31 cellular contexts compared by ENCODE assay signal in the genomic region with DNA sequence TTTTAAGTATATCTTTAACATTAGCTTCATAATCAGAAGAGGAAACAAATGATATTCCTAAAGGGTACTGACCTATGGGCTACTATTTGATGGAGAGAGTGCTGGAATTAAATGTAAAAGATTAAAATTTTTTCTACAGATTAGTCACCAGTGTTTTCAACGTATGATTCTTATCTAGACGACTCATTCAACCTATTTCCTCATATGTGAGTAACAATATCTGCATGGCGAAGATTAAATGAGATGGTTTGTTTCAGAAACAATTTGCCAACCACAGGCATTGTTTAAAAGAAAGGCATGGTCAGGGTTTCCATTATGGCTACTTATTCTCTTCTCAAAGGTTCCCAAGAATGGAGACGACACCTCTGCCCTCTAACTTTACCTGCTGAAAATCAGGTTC. TPM values are rescaled to one million over a fixed set of nuclear protein-coding genes. Genes with fewer than 3 reads are reported as not detected.
DNase-seq lines count a peak whose midpoint lies in the region; ATAC-seq, FAIRE-seq and TF ChIP-seq lines count a peak whose summit lies in the region.
"Had no signal": no experiment of that assay in that cellular context is flagged by ENCODE, and none has a peak within 500 bp of the region (broad histone marks: within the 10 kb centered on the region; RNA-seq: fewer than 3 reads in every experiment).

No MANE protein-coding gene starts in this region.

- no peaks in the 10 kb centered on the region for H3F3A ChIP-seq in PC-3 (ENCODE audit: low read length, unreplicated experiment)

- CTCF ChIA-PET in PC-3 (lab: Charles Lee) = no interaction called here
- CTCF ChIA-PET in endothelial cell of umbilical vein (lab: Charles Lee) = no interaction called here

- H3K9me1 ChIP-seq in endothelial cell of umbilical vein (replicated peaks; ENCODE audit: control insufficient read depth, extremely low read depth, insufficient read depth, low read length) = no peaks in the 10 kb centered on the region

- H3K4me2 ChIP-seq in PC-3 (ENCODE audit: low read length) (no peak overlapping the region), endothelial cell of umbilical vein (ENCODE audit: insufficient read depth, low read length) (no peak overlapping the region)

- H3K4me1 Mint-ChIP-seq in stimulated activated naive CD8-positive, alpha-beta T cell treated with anti-CD3 and anti-CD28 coated beads, Interleukin-15, amount 100 ng/mL, for 72 hours = no peaks in the 10 kb centered on the region
- H3K4me1 Mint-ChIP-seq: CD4-positive, CD25-positive, alpha-beta regulatory T cell; stimulated activated naive B cell treated with anti-CD40 and anti-IgM and Interleukin-4, amounts not matched to agents 10 μg/mL and 1 μg/mL and 100 μg/mL, for 72 hours had no signal

- no peaks in the 10 kb centered on the region for H3K79me2 ChIP-seq in PC-3 (ENCODE audit: low read length)
- no peaks in the 10 kb centered on the region for H3K79me2 ChIP-seq in endothelial cell of umbilical vein (ENCODE audit: control insufficient read depth, insufficient read depth, low read length)

- dilution Hi-C loops in endothelial cell of umbilical vein (cut with MboI; ENCODE audit: extremely low pct_ligation_motif_present, low sequenced_read_pairs) = no loop called here

- POLR2A ChIA-PET in PC-3 (lab: Charles Lee; ENCODE audit: unreplicated experiment) = no interaction called here
- POLR2A ChIA-PET in endothelial cell of umbilical vein (lab: Charles Lee) = no interaction called here

- peaks cover 16% of the 10 kb centered on the region for H3K27me3 ChIP-seq in PC-3 (ENCODE audit: low read length)
- no peaks in the 10 kb centered on the region for H3K27me3 ChIP-seq in endothelial cell of umbilical vein (ENCODE audit: control insufficient read depth in 2 of 2, insufficient read depth in 2 of 2, low read length in 2 of 2)
- H3K27me3 ChIP-seq: esophagus squamous epithelium, left lung had no signal

- TF ChIP-seq CTCF in PC-3 (conservative IDR thresholded peaks at IDR 0.05; ENCODE audit: low read depth, low read length) (no peak), endothelial cell of umbilical vein (IDR thresholded peaks at IDR 0.05; ENCODE audit: extremely low read depth in 1 of 2, insufficient read depth in 1 of 2, low read depth in 1 of 2, low read length in 2 of 2) (no peak)

- H4K20me1 ChIP-seq in PC-3 (ENCODE audit: low read length) (no peaks in the 10 kb centered on the region), endothelial cell of umbilical vein (replicated peaks; ENCODE audit: control insufficient read depth, extremely low read depth, insufficient read depth, low read length) (no peaks in the 10 kb centered on the region)

- no peak for FAIRE-seq in endothelial cell of umbilical vein (lab: Jason Lieb, UNC)
- FAIRE-seq: GM19239, HTR-8/SVneo had no signal

- H3K27ac Mint-ChIP-seq in stimulated activated naive CD8-positive, alpha-beta T cell treated with anti-CD3 and anti-CD28 coated beads, Interleukin-15, amount 100 ng/mL, for 72 hours = no peak overlapping the region
- H3K27ac Mint-ChIP-seq: activated naive CD4-positive, alpha-beta T cell treated with anti-CD3 and anti-CD28 coated beads for 36 hours; activated T-cell treated with anti-CD3 and anti-CD28 coated beads, Interleukin-2, amount 50 U/mL, for 24 hours; CD4-positive, CD25-positive, alpha-beta regulatory T cell; stimulated activated naive B cell treated with anti-CD40 and anti-IgM and Interleukin-4, amounts not matched to agents 10 μg/mL and 1 μg/mL and 100 μg/mL, for 72 hours had no signal

- intact Hi-C loops in PC-3 (cut with micrococcal nuclease) = no loop called here
- intact Hi-C loops in endothelial cell of umbilical vein (cut with micrococcal nuclease) = no loop called here

- H3K4me1 ChIP-seq in PC-3 (ENCODE audit: insufficient read depth, low read length) (no peaks in the 10 kb centered on the region), endothelial cell of umbilical vein (ENCODE audit: control insufficient read depth, extremely low read depth, insufficient read depth, low read length) (peaks cover 6% of the 10 kb centered on the region)
- H3K4me1 ChIP-seq: esophagus squamous epithelium had no signal

- no peaks in the 10 kb centered on the region for H3K9me2 ChIP-seq in PC-3 (replicated peaks; ENCODE audit: low read length)

- no peaks in the 10 kb centered on the region for H3K9me3 Mint-ChIP-seq in stimulated activated naive CD8-positive, alpha-beta T cell treated with anti-CD3 and anti-CD28 coated beads, Interleukin-15, amount 100 ng/mL, for 72 hours
- H3K9me3 Mint-ChIP-seq: activated naive CD4-positive, alpha-beta T cell treated with anti-CD3 and anti-CD28 coated beads for 36 hours; activated T-cell treated with anti-CD3 and anti-CD28 coated beads, Interleukin-2, amount 50 U/mL, for 24 hours; stimulated activated naive B cell treated with anti-CD40 and anti-IgM and Interleukin-4, amounts not matched to agents 10 μg/mL and 1 μg/mL and 100 μg/mL, for 72 hours had no signal

- BruUV-seq in PC-3 (replicated peaks; lab: Mats Ljungman, UMichigan) (no TSS peak), endothelial cell of umbilical vein (replicated peaks; lab: Mats Ljungman, UMichigan) (no TSS peak)

- no peak overlapping the region for H2AFZ ChIP-seq in PC-3 (ENCODE audit: low read length)
- H2AFZ ChIP-seq in endothelial cell of umbilical vein (ENCODE audit: low read depth, low read length) = no peak overlapping the region

- ATAC-seq in stimulated activated naive CD8-positive, alpha-beta T cell treated with anti-CD3 and anti-CD28 coated beads, Interleukin-15, Interleukin-2, amounts not matched to agents 100 U/mL and 50 U/mL, for 24 hours = peak; percentile 28
- no peak for ATAC-seq in stimulated activated naive CD8-positive, alpha-beta T cell treated with anti-CD3 and anti-CD28 coated beads, Interleukin-15, amount 100 ng/mL, for 72 hours
- ATAC-seq in PC-3 (no peak), GM18517 (IDR thresholded peaks at IDR 0.05; ENCODE audit: unreplicated experiment) (no peak), GM21381 (IDR thresholded peaks at IDR 0.05; ENCODE audit: unreplicated experiment) (no peak), HG03095 (IDR thresholded peaks at IDR 0.05; ENCODE audit: unreplicated experiment) (no peak)
- ATAC-seq: left lung; stimulated activated naive B cell treated with anti-CD40 and anti-IgM and Interleukin-4, amounts not matched to agents 10 μg/mL and 1 μg/mL and 100 μg/mL, for 72 hours had no signal

- H3K36me3 ChIP-seq in PC-3 (ENCODE audit: low read depth, low read length) (no peaks in the 10 kb centered on the region), endothelial cell of umbilical vein (ENCODE audit: control insufficient read depth in 2 of 2, extremely low read depth in 1 of 2, insufficient read depth in 2 of 2, low read length in 2 of 2) (no peaks in the 10 kb centered on the region)
- H3K36me3 ChIP-seq: esophagus squamous epithelium, left lung, WERI-Rb-1 had no signal

- no peak overlapping the region for H3K4me3 ChIP-seq in PC-3 (ENCODE audit: low read length)
- no peak overlapping the region for H3K4me3 ChIP-seq in endothelial cell of umbilical vein (replicated peaks in 1 of 3; ENCODE audit: insufficient read depth in 1 of 3, low read depth in 1 of 3, low read length in 3 of 3)
- H3K4me3 ChIP-seq: esophagus squamous epithelium, left lung had no signal

- H3K9me3 ChIP-seq in PC-3 (ENCODE audit: low read length) (no peaks in the 10 kb centered on the region), endothelial cell of umbilical vein (replicated peaks; ENCODE audit: control insufficient read depth, insufficient read depth, low read length) (no peaks in the 10 kb centered on the region)
- H3K9me3 ChIP-seq: esophagus squamous epithelium, left lung had no signal

- no peaks in the 10 kb centered on the region for H3K27me3 Mint-ChIP-seq in stimulated activated naive CD8-positive, alpha-beta T cell treated with anti-CD3 and anti-CD28 coated beads, Interleukin-15, amount 100 ng/mL, for 72 hours
- H3K27me3 Mint-ChIP-seq: activated T-cell treated with anti-CD3 and anti-CD28 coated beads, Interleukin-2, amount 50 U/mL, for 24 hours; stimulated activated naive B cell treated with anti-CD40 and anti-IgM and Interleukin-4, amounts not matched to agents 10 μg/mL and 1 μg/mL and 100 μg/mL, for 72 hours had no signal

- H3K9ac ChIP-seq in PC-3 (ENCODE audit: low read length) (no peak overlapping the region), endothelial cell of umbilical vein (replicated peaks; ENCODE audit: extremely low read depth, insufficient read depth, low read length) (no peak overlapping the region)

- no peak for TF ChIP-seq POLR2A in endothelial cell of umbilical vein (IDR thresholded peaks at IDR 0.05; ENCODE audit: low read depth, low read length)

- no peak for DNase-seq in stimulated activated naive CD8-positive, alpha-beta T cell treated with anti-CD3 and anti-CD28 coated beads, Interleukin-15, Interleukin-2, amounts not matched to agents 100 U/mL and 50 U/mL, for 24 hours
- DNase-seq in stimulated activated naive CD8-positive, alpha-beta T cell treated with anti-CD3 and anti-CD28 coated beads, Interleukin-15, amount 100 ng/mL, for 72 hours = no peak
- DNase-seq in PC-3 = peak; percentile 3
- peak; percentile 61 for DNase-seq in endothelial cell of umbilical vein (ENCODE audit: low read depth, low spot score)
- DNase-seq in NCI-H446 (lab: John Stamatoyannopoulos, UW) = no peak
- DNase-seq: activated CD4-positive, alpha-beta T cell treated with anti-CD3 and anti-CD28 coated beads, Interleukin-2, amount 50 U/mL, for 48 hours; activated naive CD4-positive, alpha-beta T cell treated with anti-CD3 and anti-CD28 coated beads for 36 hours; activated T-cell treated with anti-CD3 and anti-CD28 coated beads, Interleukin-2, amount 50 U/mL, for 24 hours; CD4-positive, CD25-positive, alpha-beta regulatory T cell; DMS 273 treated with DMSO at 0.1 percent for 48 hours; effector CD8-positive, alpha-beta T cell; esophagus squamous epithelium; GOT3; head of caudate nucleus; left lung; midbrain; NCI-H2107; NCI-H524; posterior cingulate gyrus; SHP77; stimulated activated CD4-positive, alpha-beta T cell treated with anti-CD3 and anti-CD28 coated beads, Interleukin-1b, Interleukin-23, amount 100 ng/mL, for 48 hours; stimulated activated naive B cell treated with anti-CD40 and anti-IgM and Interleukin-4, amounts not matched to agents 10 μg/mL and 1 μg/mL and 100 μg/mL, for 72 hours; WERI-Rb-1 had no signal

- H3K27ac ChIP-seq in PC-3 (ENCODE audit: low read length) (no peak overlapping the region), endothelial cell of umbilical vein (ENCODE audit: insufficient read depth, low read depth, low read length) (no peak overlapping the region)
- H3K27ac ChIP-seq: esophagus squamous epithelium, WERI-Rb-1 had no signal

- no peak overlapping the region for H3K4me3 Mint-ChIP-seq in stimulated activated naive CD8-positive, alpha-beta T cell treated with anti-CD3 and anti-CD28 coated beads, Interleukin-15, amount 100 ng/mL, for 72 hours
- H3K4me3 Mint-ChIP-seq: activated naive CD4-positive, alpha-beta T cell treated with anti-CD3 and anti-CD28 coated beads for 36 hours; activated T-cell treated with anti-CD3 and anti-CD28 coated beads, Interleukin-2, amount 50 U/mL, for 24 hours; CD4-positive, CD25-positive, alpha-beta regulatory T cell; stimulated activated naive B cell treated with anti-CD40 and anti-IgM and Interleukin-4, amounts not matched to agents 10 μg/mL and 1 μg/mL and 100 μg/mL, for 72 hours had no signal

RNA-seq across cellular contexts. Expression of gene OR56B4, which starts 20.4 kb away (rescaled TPM):
- total RNA-seq in PC-3 (2014; rRNA removed) = not detected in 2 replicates
- not detected in 2 replicates for total RNA-seq in endothelial cell of umbilical vein
- not detected in 2 replicates for polyA plus RNA-seq in endothelial cell of umbilical vein
- polyA plus RNA-seq in endothelial cell of umbilical vein (2011; cell fraction: cytosol; rRNA removed) = not detected in 2 replicates
- not detected in 2 replicates for polyA plus RNA-seq in endothelial cell of umbilical vein (2011; cell fraction: nucleus; rRNA removed)
- polyA plus RNA-seq in endothelial cell of umbilical vein (2012) = not detected in 2 replicates
- polyA minus RNA-seq in endothelial cell of umbilical vein = not detected in 2 replicates
- not detected for polyA minus RNA-seq in endothelial cell of umbilical vein (2011; cell fraction: cytosol; rRNA and poly(A)+ RNA removed)
- not detected in 2 replicates for polyA minus RNA-seq in endothelial cell of umbilical vein (2011; cell fraction: nucleus; rRNA and poly(A)+ RNA removed)
- total RNA-seq: activated naive CD4-positive, alpha-beta T cell treated with anti-CD3 and anti-CD28 coated beads for 36 hours; CD4-positive, CD25-positive, alpha-beta regulatory T cell; esophagus squamous epithelium; left lung; T-helper 1 cell treated with Interleukin-12 subunit alpha and Interleukin-12 subunit beta and Interleukin-4 antibody, amounts not matched to agents 30 ng/mL and 1 ng/mL, for 36 hours had no signal
- polyA plus RNA-seq: neural cell, thymus had no signal

RNA-seq across cellular contexts. Expression of gene OR52B2, which starts 42.2 kb away (rescaled TPM):
- total RNA-seq in PC-3 (2014; rRNA removed) (not detected in 2 replicates), endothelial cell of umbilical vein (not detected in 2 replicates)
- polyA plus RNA-seq in endothelial cell of umbilical vein = not detected in 2 replicates
- not detected in 2 replicates for polyA plus RNA-seq in endothelial cell of umbilical vein (2011; cell fraction: cytosol; rRNA removed)
- polyA plus RNA-seq in endothelial cell of umbilical vein (2011; cell fraction: nucleus; rRNA removed) = 0.13 TPM in 1 of 2 replicates, not detected in the other
- not detected in 2 replicates for polyA plus RNA-seq in endothelial cell of umbilical vein (2012)
- 0.70 and 1.7 TPM in 2 replicates for polyA minus RNA-seq in endothelial cell of umbilical vein
- polyA minus RNA-seq in endothelial cell of umbilical vein (2011; cell fraction: cytosol; rRNA and poly(A)+ RNA removed) = not detected
- polyA minus RNA-seq in endothelial cell of umbilical vein (2011; cell fraction: nucleus; rRNA and poly(A)+ RNA removed) = 0.43 TPM in 1 of 2 replicates, not detected in the other
- total RNA-seq: activated naive CD4-positive, alpha-beta T cell treated with anti-CD3 and anti-CD28 coated beads for 36 hours; CD4-positive, CD25-positive, alpha-beta regulatory T cell; esophagus squamous epithelium; T-helper 1 cell treated with Interleukin-12 subunit alpha and Interleukin-12 subunit beta and Interleukin-4 antibody, amounts not matched to agents 30 ng/mL and 1 ng/mL, for 36 hours had no signal
- polyA plus RNA-seq: CD4-positive, CD25-positive, alpha-beta regulatory T cell; neural cell; thymus had no signal

Comparison
In these comparisons a context has a peak if more than half of its experiments do, and no peak if none do; other contexts are left out.
1. DNase-seq: peak in PC-3 (single experiment) and endothelial cell of umbilical vein (single experiment); none in stimulated activated naive CD8-positive, alpha-beta T cell treated with anti-CD3 and anti-CD28 coated beads, Interleukin-15, Interleukin-2, amounts not matched to agents 100 U/mL and 50 U/mL, for 24 hours (single experiment), stimulated activated naive CD8-positive, alpha-beta T cell treated with anti-CD3 and anti-CD28 coated beads, Interleukin-15, amount 100 ng/mL, for 72 hours (0 of 2) and NCI-H446 (0 of 2).